ENCODE assay signal across 24 cellular contexts in genomic region chr5:29822499-29822898, GRCh38.
"Had no signal": no experiment of that assay in that cellular context is flagged by ENCODE, and none has a peak within 500 bp of the region (broad histone marks: within the 10 kb centered on the region; RNA-seq: fewer than 3 reads in every experiment).

No MANE protein-coding gene starts in this region.

- H3K4me3 Mint-ChIP-seq: activated CD8-positive, alpha-beta T cell treated with anti-CD3 and anti-CD28 coated beads, Interleukin-2, amount 10 ng/mL, durations not matched to agents 7 days and 5 days; activated naive CD4-positive, alpha-beta T cell treated with anti-CD3 and anti-CD28 coated beads, Interleukin-2, amount 50 U/mL, for 24 hours; T-helper 17 cell; WTC11 had no signal

- H3K27me3 Mint-ChIP-seq: activated naive CD4-positive, alpha-beta T cell treated with anti-CD3 and anti-CD28 coated beads, Interleukin-2, amount 50 U/mL, for 24 hours; T-helper 17 cell had no signal

- H3K27ac ChIP-seq: ascending aorta, body of pancreas, SJCRH30 had no signal

- H3K36me3 ChIP-seq: ascending aorta, SJCRH30 had no signal

- FAIRE-seq: bronchial epithelial cell, K562 had no signal

- H3K9me3 ChIP-seq: ascending aorta, body of pancreas, SJCRH30 had no signal

- DNase-seq: activated CD4-positive, alpha-beta T cell treated with anti-CD3 and anti-CD28 coated beads for 48 hours; activated CD4-positive, alpha-beta T cell treated with anti-CD3 and anti-CD28 coated beads, Interleukin-2, amount 50 U/mL, for 4 hours; activated CD4-positive, CD25-positive, alpha-beta regulatory T cell treated with anti-CD3 and anti-CD28 coated beads, Interleukin-2, amount 50 U/mL, for 72 hours; activated CD8-positive, alpha-beta memory T cell treated with anti-CD3 and anti-CD28 coated beads, Interleukin-2, amount 50 U/mL, for 48 hours; activated CD8-positive, alpha-beta T cell treated with anti-CD3 and anti-CD28 coated beads, Interleukin-2, amount 10 ng/mL, durations not matched to agents 7 days and 5 days; activated naive CD4-positive, alpha-beta T cell; activated T-cell treated with anti-CD3 and anti-CD28 coated beads, Interleukin-2, amount 50 U/mL, for 1 hour; body of pancreas; central memory CD4-positive, alpha-beta T cell; Karpas-422; NCI-H1105 treated with DMSO at 0.1 percent for 48 hours; NCI-H1694; NCI-H2029 treated with DMSO at 0.1 percent for 48 hours; NCI-H345; NCI-H510A; NCI-H526 treated with DMSO at 0.1 percent for 48 hours; SJCRH30; T-helper 17 cell; T-helper 9 cell had no signal

- H3K27ac Mint-ChIP-seq: activated CD8-positive, alpha-beta T cell treated with anti-CD3 and anti-CD28 coated beads, Interleukin-2, amount 10 ng/mL, durations not matched to agents 7 days and 5 days; activated naive CD4-positive, alpha-beta T cell treated with anti-CD3 and anti-CD28 coated beads, Interleukin-2, amount 50 U/mL, for 24 hours; T-helper 17 cell; WTC11 had no signal

- H3K27me3 ChIP-seq: ascending aorta, body of pancreas, SJCRH30 had no signal

- H3K4me3 ChIP-seq: ascending aorta, body of pancreas, K562, SJCRH30 had no signal

- H3K36me3 Mint-ChIP-seq: activated naive CD4-positive, alpha-beta T cell treated with anti-CD3 and anti-CD28 coated beads, Interleukin-2, amount 50 U/mL, for 24 hours had no signal

- H3K4me1 ChIP-seq: ascending aorta, body of pancreas, SJCRH30 had no signal

- H3K4me1 Mint-ChIP-seq: activated naive CD4-positive, alpha-beta T cell treated with anti-CD3 and anti-CD28 coated beads, Interleukin-2, amount 50 U/mL, for 24 hours; T-helper 17 cell had no signal
